In genomic region chr1:23594149-23594917, GRCh38 we compare ENCODE assay signal across 9 cellular contexts. TPM values are rescaled to one million over a fixed set of nuclear protein-coding genes. Genes with fewer than 3 reads are reported as not detected.
DNase-seq lines count a peak whose midpoint lies in the region; ATAC-seq and TF ChIP-seq lines count a peak whose summit lies in the region.
"Had no signal": no experiment of that assay in that cellular context is flagged by ENCODE, and none has a peak within 500 bp of the region (broad histone marks: within the 10 kb centered on the region; RNA-seq: fewer than 3 reads in every experiment).

No MANE protein-coding gene starts in this region.

- H3K27ac Mint-ChIP-seq in activated CD8-positive, alpha-beta memory T cell treated with anti-CD3 and anti-CD28 coated beads, Interleukin-2, amount 10 ng/mL, durations not matched to agents 7 days and 5 days, result peak overlapping the region; percentile 20
- peak overlapping the region; percentile 25 to 47 for H3K27ac Mint-ChIP-seq in effector memory CD8-positive, alpha-beta T cell
- peak overlapping the region; percentile 99 for H3K27ac Mint-ChIP-seq in stimulated activated naive B cell treated with anti-CD40 and anti-IgM and Interleukin-4, amounts not matched to agents 10 μg/mL and 1 μg/mL and 100 μg/mL, for 72 hours
- H3K27ac Mint-ChIP-seq in glutamatergic neuron (ENCODE audit: unreplicated experiment), result no peak overlapping the region

- peak overlapping the region; percentile 95 for H3K27ac ChIP-seq in RWPE1

- POLR2A ChIA-PET in RWPE1 (lab: Yijun Ruan, JAX; ENCODE audit: low non-redundant PET), result interaction anchor here (1.5 to 2.0 kb wide), 2 partner anchors 35 to 39 kb away, joined by 4 to 6 read pairs; partner anchors contain the start of gene ID3

- CTCF ChIA-PET in activated CD8-positive, alpha-beta memory T cell treated with anti-CD3 and anti-CD28 coated beads, Interleukin-2, amount 10 ng/mL, durations not matched to agents 7 days and 5 days (lab: Charles Lee), result interaction anchor here (1.5 to 1.8 kb wide), 3 partner anchors 17 to 43 kb away, joined by 3 to 7 read pairs (median 4); no protein-coding TSS in a partner anchor
- CTCF ChIA-PET in RWPE1 (lab: Yijun Ruan, JAX), result interaction anchor here (0.9 to 3.2 kb wide), 3 partner anchors 12 to 43 kb away, joined by 4 to 13 read pairs (median 5); no protein-coding TSS in a partner anchor

- no peaks in the 10 kb centered on the region for H3K9me3 Mint-ChIP-seq in activated CD8-positive, alpha-beta memory T cell treated with anti-CD3 and anti-CD28 coated beads, Interleukin-2, amount 10 ng/mL, durations not matched to agents 7 days and 5 days (ENCODE audit: low read depth)
- H3K9me3 Mint-ChIP-seq in effector memory CD8-positive, alpha-beta T cell, result no peaks in the 10 kb centered on the region
- no peaks in the 10 kb centered on the region for H3K9me3 Mint-ChIP-seq in stimulated activated naive B cell treated with anti-CD40 and anti-IgM and Interleukin-4, amounts not matched to agents 10 μg/mL and 1 μg/mL and 100 μg/mL, for 72 hours
- H3K9me3 Mint-ChIP-seq in glutamatergic neuron (ENCODE audit: unreplicated experiment), result peaks cover 13% of the 10 kb centered on the region

- H3K36me3 Mint-ChIP-seq in activated CD8-positive, alpha-beta memory T cell treated with anti-CD3 and anti-CD28 coated beads, Interleukin-2, amount 10 ng/mL, durations not matched to agents 7 days and 5 days, result no peaks in the 10 kb centered on the region
- H3K36me3 Mint-ChIP-seq in effector memory CD8-positive, alpha-beta T cell (ENCODE audit: insufficient read depth), result peaks cover 3% of the 10 kb centered on the region
- H3K36me3 Mint-ChIP-seq in stimulated activated naive B cell treated with anti-CD40 and anti-IgM and Interleukin-4, amounts not matched to agents 10 μg/mL and 1 μg/mL and 100 μg/mL, for 72 hours, result peaks cover 0 to 3% of the 10 kb centered on the region in 2 donors
- no peaks in the 10 kb centered on the region for H3K36me3 Mint-ChIP-seq in glutamatergic neuron (ENCODE audit: unreplicated experiment)

- no peaks in the 10 kb centered on the region for H3K27me3 Mint-ChIP-seq in activated CD8-positive, alpha-beta memory T cell treated with anti-CD3 and anti-CD28 coated beads, Interleukin-2, amount 10 ng/mL, durations not matched to agents 7 days and 5 days
- H3K27me3 Mint-ChIP-seq in effector memory CD8-positive, alpha-beta T cell, result no peaks in the 10 kb centered on the region
- H3K27me3 Mint-ChIP-seq in stimulated activated naive B cell treated with anti-CD40 and anti-IgM and Interleukin-4, amounts not matched to agents 10 μg/mL and 1 μg/mL and 100 μg/mL, for 72 hours, result no peaks in the 10 kb centered on the region
- peaks cover 3% of the 10 kb centered on the region for H3K27me3 Mint-ChIP-seq in glutamatergic neuron (ENCODE audit: unreplicated experiment)

- TF ChIP-seq CTCF in RWPE1 (conservative IDR thresholded peaks at IDR 0.05; ENCODE audit: low read depth) (no peak), glutamatergic neuron (IDR thresholded peaks at IDR 0.05; ENCODE audit: partially characterized antibody, unreplicated experiment) (no peak)

- ATAC-seq in activated CD8-positive, alpha-beta memory T cell treated with anti-CD3 and anti-CD28 coated beads, Interleukin-2, amount 10 ng/mL, durations not matched to agents 7 days and 5 days, result no peak
- ATAC-seq in effector memory CD8-positive, alpha-beta T cell (replicated peaks), result no peak
- ATAC-seq in stimulated activated naive B cell treated with anti-CD40 and anti-IgM and Interleukin-4, amounts not matched to agents 10 μg/mL and 1 μg/mL and 100 μg/mL, for 72 hours (replicated peaks), result no peak

- DNase-seq in activated CD8-positive, alpha-beta memory T cell treated with anti-CD3 and anti-CD28 coated beads, Interleukin-2, amount 10 ng/mL, durations not matched to agents 7 days and 5 days, result no peak
- no peak for DNase-seq in activated CD8-positive, alpha-beta memory T cell treated with anti-CD3 and anti-CD28 coated beads, Interleukin-2, amount 50 U/mL, for 4 hours
- DNase-seq in RWPE1 (ENCODE audit: low spot score) (no peak), glutamatergic neuron (no peak), NCI-H226 (no peak)
- DNase-seq in effector memory CD8-positive, alpha-beta T cell, result no peak
- DNase-seq in stimulated activated naive B cell treated with anti-CD40 and anti-IgM and Interleukin-4, amounts not matched to agents 10 μg/mL and 1 μg/mL and 100 μg/mL, for 72 hours, result no peak
- no peak for DNase-seq in effector CD4-positive, alpha-beta T cell
- DNase-seq: activated gamma-delta T cell had no signal

- no peak overlapping the region for H3K4me3 Mint-ChIP-seq in activated CD8-positive, alpha-beta memory T cell treated with anti-CD3 and anti-CD28 coated beads, Interleukin-2, amount 10 ng/mL, durations not matched to agents 7 days and 5 days
- no peak overlapping the region for H3K4me3 Mint-ChIP-seq in effector memory CD8-positive, alpha-beta T cell
- H3K4me3 Mint-ChIP-seq in stimulated activated naive B cell treated with anti-CD40 and anti-IgM and Interleukin-4, amounts not matched to agents 10 μg/mL and 1 μg/mL and 100 μg/mL, for 72 hours, result peak overlapping the region; percentile 40 to 58
- no peak overlapping the region for H3K4me3 Mint-ChIP-seq in glutamatergic neuron (ENCODE audit: unreplicated experiment)

- H3K4me1 Mint-ChIP-seq in activated CD8-positive, alpha-beta memory T cell treated with anti-CD3 and anti-CD28 coated beads, Interleukin-2, amount 10 ng/mL, durations not matched to agents 7 days and 5 days, result peaks cover 70% of the 10 kb centered on the region
- H3K4me1 Mint-ChIP-seq in effector memory CD8-positive, alpha-beta T cell (ENCODE audit: low read depth in 2 of 2), result peaks cover 44 to 49% of the 10 kb centered on the region in 2 donors
- H3K4me1 Mint-ChIP-seq in stimulated activated naive B cell treated with anti-CD40 and anti-IgM and Interleukin-4, amounts not matched to agents 10 μg/mL and 1 μg/mL and 100 μg/mL, for 72 hours, result peaks cover 71 to 96% of the 10 kb centered on the region in 2 donors
- H3K4me1 Mint-ChIP-seq in glutamatergic neuron (ENCODE audit: low read depth, unreplicated experiment), result peaks cover 30% of the 10 kb centered on the region

RNA-seq across cellular contexts. Expression of gene ID3, which starts 35.0 kb away (rescaled TPM):
- 10 to 100 TPM; 14.4 to 34.2 TPM for total RNA-seq in activated CD8-positive, alpha-beta memory T cell treated with anti-CD3 and anti-CD28 coated beads, Interleukin-2, amount 10 ng/mL, durations not matched to agents 7 days and 5 days
- 10.9 TPM for total RNA-seq in glutamatergic neuron (ENCODE audit: unreplicated experiment)

Comparison
In these comparisons a context has a peak if more than half of its experiments do, and no peak if none do; other contexts are left out.
1. H3K4me3 Mint-ChIP-seq: peak in stimulated activated naive B cell treated with anti-CD40 and anti-IgM and Interleukin-4, amounts not matched to agents 10 μg/mL and 1 μg/mL and 100 μg/mL, for 72 hours (2 of 2); none in activated CD8-positive, alpha-beta memory T cell treated with anti-CD3 and anti-CD28 coated beads, Interleukin-2, amount 10 ng/mL, durations not matched to agents 7 days and 5 days (single experiment), effector memory CD8-positive, alpha-beta T cell (0 of 2) and glutamatergic neuron (single experiment).